9 cellular contexts compared by ENCODE assay signal in genomic region chr15:38555686-38556334, GRCh38. TPM values are rescaled to one million over a fixed set of nuclear protein-coding genes. Genes with fewer than 3 reads are reported as not detected.
DNase-seq lines count a peak whose midpoint lies in the region; ATAC-seq and TF ChIP-seq lines count a peak whose summit lies in the region.
"Had no signal": no experiment of that assay in that cellular context is flagged by ENCODE, and none has a peak within 500 bp of the region (broad histone marks: within the 10 kb centered on the region; RNA-seq: fewer than 3 reads in every experiment).

No MANE protein-coding gene starts in this region.

- no peak for TF ChIP-seq CTCF in HFFc6 (IDR thresholded peaks at IDR 0.05)
- no peak for TF ChIP-seq CTCF in kidney epithelial cell (IDR thresholded peaks at IDR 0.05; ENCODE audit: insufficient read depth, low read length, poor library complexity, severe bottlenecking)
- no peak for TF ChIP-seq CTCF in nephron progenitor cell (IDR thresholded peaks at IDR 0.05)

- WGBS in right cardiac atrium, result 75% methylated on average over 5 of the region's 5 CpGs

- H3K36me3 ChIP-seq in kidney epithelial cell (ENCODE audit: control insufficient read depth, insufficient read depth, low read length), result no peaks in the 10 kb centered on the region

- peak; percentile 27 for DNase-seq in Caki2 (ENCODE audit: low read depth)
- DNase-seq in HFFc6, result peak; percentile 78
- DNase-seq in kidney epithelial cell (ENCODE audit: low read depth), result peak; percentile 67
- no peak for DNase-seq in D341Med (ENCODE audit: low spot score)
- DNase-seq in right cardiac atrium, result no peak
- DNase-seq in nephron progenitor cell, result no peak
- DNase-seq: GDM1 had no signal

- H3K36me3 Mint-ChIP-seq in HFFc6 (ENCODE audit: low read depth) (no peaks in the 10 kb centered on the region), nephron progenitor cell (ENCODE audit: low read depth) (no peaks in the 10 kb centered on the region)
- H3K36me3 Mint-ChIP-seq in activated T-helper 17 cell treated with anti-CD3 and anti-CD28 coated beads, Interleukin-2, amount 50 U/mL, for 72 hours (ENCODE audit: low read depth), result peaks cover 99% of the 10 kb centered on the region

- H3K27me3 Mint-ChIP-seq in HFFc6 (ENCODE audit: insufficient read depth), result peaks cover 3% of the 10 kb centered on the region; the same call in 1 of the 2 replicates
- no peaks in the 10 kb centered on the region for H3K27me3 Mint-ChIP-seq in activated T-helper 17 cell treated with anti-CD3 and anti-CD28 coated beads, Interleukin-2, amount 50 U/mL, for 72 hours
- peaks cover 6% of the 10 kb centered on the region for H3K27me3 Mint-ChIP-seq in nephron progenitor cell (ENCODE audit: low read depth, poor library complexity)

- intact Hi-C loops in right cardiac atrium (cut with DNase I), result no loop called here

- H3K9me3 ChIP-seq in right cardiac atrium (ENCODE audit: control insufficient read depth, low read length), result no peaks in the 10 kb centered on the region

- peak overlapping the region; percentile 18; the same call in 1 of the 2 replicates for H3K4me3 Mint-ChIP-seq in HFFc6
- peak overlapping the region; percentile 84 for H3K4me3 Mint-ChIP-seq in activated T-helper 17 cell treated with anti-CD3 and anti-CD28 coated beads, Interleukin-2, amount 50 U/mL, for 72 hours
- H3K4me3 Mint-ChIP-seq in nephron progenitor cell, result no peak overlapping the region

- no peaks in the 10 kb centered on the region for H3K27me3 ChIP-seq in kidney epithelial cell (ENCODE audit: control insufficient read depth, insufficient read depth, low read length)
- no peaks in the 10 kb centered on the region for H3K27me3 ChIP-seq in right cardiac atrium (ENCODE audit: control insufficient read depth, insufficient read depth)

- H3K4me3 ChIP-seq in kidney epithelial cell (ENCODE audit: low read depth, low read length) (no peak overlapping the region), right cardiac atrium (ENCODE audit: low read length) (no peak overlapping the region)

- in situ Hi-C loops in Caki2 (cut with HindIII; ENCODE audit: low pct_unique_long_range_greater_than_20kb, low sequenced_read_pairs), result no loop called here

- no peak overlapping the region for H3K27ac ChIP-seq in right cardiac atrium (ENCODE audit: low read length)

- peaks cover 39% of the 10 kb centered on the region for H3K4me1 Mint-ChIP-seq in HFFc6 (ENCODE audit: low read depth)
- peaks cover 73% of the 10 kb centered on the region for H3K4me1 Mint-ChIP-seq in activated T-helper 17 cell treated with anti-CD3 and anti-CD28 coated beads, Interleukin-2, amount 50 U/mL, for 72 hours
- H3K4me1 Mint-ChIP-seq in nephron progenitor cell, result peaks cover 55% of the 10 kb centered on the region

- no peaks in the 10 kb centered on the region for H3K4me1 ChIP-seq in right cardiac atrium (ENCODE audit: control insufficient read depth, insufficient read depth, low read length)

- ATAC-seq in activated T-helper 17 cell treated with anti-CD3 and anti-CD28 coated beads, Interleukin-2, amount 50 U/mL, for 72 hours (replicated peaks), result peak; percentile 71
- ATAC-seq in right cardiac atrium, result no peak
- ATAC-seq in GM18907 (IDR thresholded peaks at IDR 0.05; ENCODE audit: unreplicated experiment), result no peak

- H3K9me3 Mint-ChIP-seq in HFFc6 (no peaks in the 10 kb centered on the region), nephron progenitor cell (no peaks in the 10 kb centered on the region)
- no peaks in the 10 kb centered on the region for H3K9me3 Mint-ChIP-seq in activated T-helper 17 cell treated with anti-CD3 and anti-CD28 coated beads, Interleukin-2, amount 50 U/mL, for 72 hours

- H3K27ac Mint-ChIP-seq in HFFc6 (peak overlapping the region; percentile 53), nephron progenitor cell (no peak overlapping the region)
- H3K27ac Mint-ChIP-seq in activated T-helper 17 cell treated with anti-CD3 and anti-CD28 coated beads, Interleukin-2, amount 50 U/mL, for 72 hours, result peak overlapping the region; percentile 98

RNA-seq across cellular contexts. Expression of gene RASGRP1, which starts 8.8 kb away (rescaled TPM):
- total RNA-seq in Caki2 (2014; rRNA removed; shearing (Covaris generic); ENCODE audit: low replicate concordance), result 0.30 and 2.5 TPM in 2 replicates
- total RNA-seq in HFFc6 (2021; fragmentation: NEBNext Ultra II Directional; extraction: Animal tissue kit (Norgen Biotek cat#: 25700)), result under 1 TPM; 0.14 to 0.59 (median 0.37) TPM
- total RNA-seq in activated T-helper 17 cell treated with anti-CD3 and anti-CD28 coated beads, Interleukin-2, amount 50 U/mL, for 72 hours, result 100 to 1,000 TPM; 118 to 164 TPM
- total RNA-seq in kidney epithelial cell, result 3.1 TPM in 2 replicates
- 1 to 10 TPM; 1.3 to 3.5 (median 2.0) TPM for total RNA-seq in right cardiac atrium
- 0.43 TPM for polyA plus RNA-seq in right cardiac atrium

Comparison
In these comparisons a context has a peak if more than half of its experiments do, and no peak if none do; other contexts are left out.
1. DNase-seq: peak in Caki2 (single experiment), HFFc6 (single experiment) and kidney epithelial cell (single experiment); none in D341Med (single experiment), right cardiac atrium (0 of 3) and nephron progenitor cell (single experiment).
2. RNA of gene RASGRP1, which starts 8.8 kb away (total RNA-seq): 118 to 164 TPM in activated T-helper 17 cell treated with anti-CD3 and anti-CD28 coated beads, Interleukin-2, amount 50 U/mL, for 72 hours; 3.1 TPM in kidney epithelial cell, 1.3 to 3.5 TPM in right cardiac atrium, 0.14 to 0.59 TPM in HFFc6 and 0.30 to 2.5 TPM in Caki2; every median in the first group is over 10 times any median in the second.